In the genomic region with DNA sequence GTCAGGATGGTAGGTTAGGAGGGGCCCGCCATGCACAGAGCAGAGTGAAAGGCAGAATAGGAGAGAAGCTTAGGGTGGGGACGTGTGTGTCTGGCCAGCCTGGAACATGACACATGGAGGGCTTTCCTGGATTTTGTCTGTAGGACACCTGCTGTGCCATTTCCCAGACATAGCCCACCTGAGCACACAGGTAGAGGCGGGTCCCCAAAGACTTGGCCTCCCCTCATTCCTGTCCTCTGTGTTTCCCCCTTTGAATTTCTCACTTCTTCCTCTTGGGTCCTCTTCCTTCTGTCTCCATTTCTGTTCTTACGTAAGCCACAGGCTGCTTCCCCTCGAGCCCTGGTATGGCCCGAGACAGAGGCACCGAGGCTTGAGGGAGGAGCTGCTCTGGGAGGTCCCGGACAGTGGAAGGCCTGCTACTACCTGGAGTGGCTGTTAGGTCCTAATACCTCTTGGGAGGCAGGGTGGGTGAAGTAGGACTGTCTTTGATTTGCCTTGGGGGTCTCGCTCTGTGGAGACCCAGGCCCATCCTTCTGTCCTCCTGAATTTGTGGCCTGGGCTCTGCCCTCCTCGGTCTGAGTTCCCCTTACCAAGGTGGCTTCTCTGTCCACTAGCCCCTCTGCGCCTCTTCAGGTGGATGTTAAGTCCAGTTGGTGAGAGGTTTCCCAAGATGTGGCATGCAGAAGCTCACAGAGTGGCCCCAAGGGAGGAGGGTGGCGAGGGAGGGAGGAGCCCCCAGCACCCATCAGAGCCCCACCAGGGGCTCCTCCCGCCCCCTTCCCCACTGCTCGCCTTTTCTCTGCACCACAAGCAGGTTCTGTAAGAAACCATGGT, we compare ENCODE assay signal across 10 cellular contexts. TPM values are rescaled to one million over a fixed set of nuclear protein-coding genes. Genes with fewer than 3 reads are reported as not detected.
A peak's percentile ranks its signal among the peaks of the same experiment; 100 is the strongest.
DNase-seq lines count a peak whose midpoint lies in the region; ATAC-seq, FAIRE-seq and TF ChIP-seq lines count a peak whose summit lies in the region.
"Had no signal": no experiment of that assay in that cellular context is flagged by ENCODE, and none has a peak within 500 bp of the region (broad histone marks: within the 10 kb centered on the region; RNA-seq: fewer than 3 reads in every experiment).

No MANE protein-coding gene starts in this region.

- H3K9me3 ChIP-seq in BLaER1 (no peaks in the 10 kb centered on the region), MM.1S (replicated peaks; ENCODE audit: insufficient read depth, low read length) (no peaks in the 10 kb centered on the region), colonic mucosa (no peaks in the 10 kb centered on the region), neural cell (ENCODE audit: low read length) (no peaks in the 10 kb centered on the region)
- H3K9me3 ChIP-seq: vagina had no signal

- H3K27ac ChIP-seq in BLaER1, result peak overlapping the region; percentile 18; the same call in 1 of the 2 replicates
- peak overlapping the region; percentile 86 for H3K27ac ChIP-seq in MM.1S (ENCODE audit: low read length)
- peak overlapping the region; percentile 68 for H3K27ac ChIP-seq in colonic mucosa
- H3K27ac ChIP-seq in neural cell (ENCODE audit: low read length), result peak overlapping the region; percentile 61
- H3K27ac ChIP-seq: brain microvascular endothelial cell, vagina had no signal

- TF ChIP-seq POLR2A in GM12892 (IDR thresholded peaks at IDR 0.05; ENCODE audit: low read depth, low read length), result no peak

- no peak for TF ChIP-seq RAD21 in neural cell (conservative IDR thresholded peaks at IDR 0.05)

- peaks cover 48% of the 10 kb centered on the region for H3K4me1 ChIP-seq in BLaER1
- peaks cover 66% of the 10 kb centered on the region for H3K4me1 ChIP-seq in MM.1S (ENCODE audit: low read length)
- H3K4me1 ChIP-seq in colonic mucosa, result peaks cover 19% of the 10 kb centered on the region

- peaks cover 52% of the 10 kb centered on the region for H3K36me3 ChIP-seq in BLaER1
- no peaks in the 10 kb centered on the region for H3K36me3 ChIP-seq in MM.1S (replicated peaks; ENCODE audit: insufficient read depth, low read length)
- no peaks in the 10 kb centered on the region for H3K36me3 ChIP-seq in colonic mucosa
- no peaks in the 10 kb centered on the region for H3K36me3 ChIP-seq in neural cell (ENCODE audit: insufficient read depth, low read length)
- H3K36me3 ChIP-seq: brain microvascular endothelial cell, vagina had no signal

- no peaks in the 10 kb centered on the region for H3K9me2 ChIP-seq in MM.1S (replicated peaks; ENCODE audit: insufficient read depth, low read length)
- no peaks in the 10 kb centered on the region for H3K9me2 ChIP-seq in neural cell (ENCODE audit: insufficient read depth, low read length)

- no peak for TF ChIP-seq CTCF in MM.1S (IDR thresholded peaks at IDR 0.05; ENCODE audit: low read length)
- TF ChIP-seq CTCF in colonic mucosa (IDR thresholded peaks at IDR 0.05), result no peak
- TF ChIP-seq CTCF in neural cell (IDR thresholded peaks at IDR 0.05; ENCODE audit: poor library complexity, severe bottlenecking), result no peak

- H4K20me1 ChIP-seq in BLaER1 (peaks cover 37% of the 10 kb centered on the region), MM.1S (ENCODE audit: insufficient read depth, low read length) (no peaks in the 10 kb centered on the region), neural cell (ENCODE audit: insufficient read depth) (no peaks in the 10 kb centered on the region)

- TF ChIP-seq EP300 in neural cell (conservative IDR thresholded peaks at IDR 0.05; ENCODE audit: poor library complexity, severe bottlenecking), result no peak

- H3K79me2 ChIP-seq in MM.1S (ENCODE audit: low read length) (peaks cover 57% of the 10 kb centered on the region), neural cell (replicated peaks; ENCODE audit: insufficient read depth, low read length) (peaks cover 55% of the 10 kb centered on the region)

- peak overlapping the region; percentile 44 for H3K4me2 ChIP-seq in BLaER1
- H3K4me2 ChIP-seq in MM.1S (ENCODE audit: low read depth, low read length), result peak overlapping the region; percentile 93
- H3K4me2 ChIP-seq in neural cell (ENCODE audit: low read length), result peak overlapping the region; percentile 30

- H3F3A ChIP-seq in MM.1S (ENCODE audit: insufficient read depth, low read length) (peaks cover 53% of the 10 kb centered on the region), neural cell (ENCODE audit: insufficient read depth, low read length, poor library complexity, severe bottlenecking) (no peaks in the 10 kb centered on the region)

- intact Hi-C loops in colonic mucosa (cut with DNase I), result no loop called here

- no peak overlapping the region; the same call in 1 of the 2 replicates for H3K9ac ChIP-seq in BLaER1
- peak overlapping the region; percentile 49; the same call in 1 of the 2 replicates for H3K9ac ChIP-seq in MM.1S (ENCODE audit: low read length)
- peak overlapping the region; percentile 50 to 82 for H3K9ac ChIP-seq in colonic mucosa (ENCODE audit: low read depth in 2 of 2, low read length in 2 of 2)
- H3K9ac ChIP-seq in neural cell (ENCODE audit: low read length), result peak overlapping the region; percentile 51

- ATAC-seq in GM18907 (IDR thresholded peaks at IDR 0.05; ENCODE audit: unreplicated experiment), result no peak

- H3K4me3 ChIP-seq in BLaER1 (no peak overlapping the region), MM.1S (ENCODE audit: low read length) (no peak overlapping the region), colonic mucosa (no peak overlapping the region), neural cell (ENCODE audit: low read length) (peak overlapping the region; percentile 54)
- H3K4me3 ChIP-seq: vagina had no signal

- FAIRE-seq in GM12892 (lab: Jason Lieb, UNC), result no peak

- no peak for DNase-seq in MM.1S
- no peak for DNase-seq in colonic mucosa
- no peak for DNase-seq in occipital lobe (lab: John Stamatoyannopoulos, UW)
- DNase-seq in GM12892 (ENCODE audit: insufficient read length), result no peak
- DNase-seq in foreskin melanocyte, result no peak
- DNase-seq: brain microvascular endothelial cell had no signal

- H2AFZ ChIP-seq in MM.1S (ENCODE audit: low read length), result no peak overlapping the region
- H2AFZ ChIP-seq in neural cell (ENCODE audit: low read depth, low read length), result no peak overlapping the region

- H3K27me3 ChIP-seq in BLaER1, result no peaks in the 10 kb centered on the region
- no peaks in the 10 kb centered on the region for H3K27me3 ChIP-seq in MM.1S (replicated peaks; ENCODE audit: insufficient read depth, low read length)
- H3K27me3 ChIP-seq in colonic mucosa, result no peaks in the 10 kb centered on the region
- H3K27me3 ChIP-seq in neural cell (ENCODE audit: insufficient read depth, low read depth, low read length), result no peaks in the 10 kb centered on the region
- H3K27me3 ChIP-seq: brain microvascular endothelial cell, vagina had no signal

TF ChIP-seq in neural cell, 6 proteins besides CTCF, POLR2A, EP300 and RAD21:
- TF ChIP-seq, protein P1, sequence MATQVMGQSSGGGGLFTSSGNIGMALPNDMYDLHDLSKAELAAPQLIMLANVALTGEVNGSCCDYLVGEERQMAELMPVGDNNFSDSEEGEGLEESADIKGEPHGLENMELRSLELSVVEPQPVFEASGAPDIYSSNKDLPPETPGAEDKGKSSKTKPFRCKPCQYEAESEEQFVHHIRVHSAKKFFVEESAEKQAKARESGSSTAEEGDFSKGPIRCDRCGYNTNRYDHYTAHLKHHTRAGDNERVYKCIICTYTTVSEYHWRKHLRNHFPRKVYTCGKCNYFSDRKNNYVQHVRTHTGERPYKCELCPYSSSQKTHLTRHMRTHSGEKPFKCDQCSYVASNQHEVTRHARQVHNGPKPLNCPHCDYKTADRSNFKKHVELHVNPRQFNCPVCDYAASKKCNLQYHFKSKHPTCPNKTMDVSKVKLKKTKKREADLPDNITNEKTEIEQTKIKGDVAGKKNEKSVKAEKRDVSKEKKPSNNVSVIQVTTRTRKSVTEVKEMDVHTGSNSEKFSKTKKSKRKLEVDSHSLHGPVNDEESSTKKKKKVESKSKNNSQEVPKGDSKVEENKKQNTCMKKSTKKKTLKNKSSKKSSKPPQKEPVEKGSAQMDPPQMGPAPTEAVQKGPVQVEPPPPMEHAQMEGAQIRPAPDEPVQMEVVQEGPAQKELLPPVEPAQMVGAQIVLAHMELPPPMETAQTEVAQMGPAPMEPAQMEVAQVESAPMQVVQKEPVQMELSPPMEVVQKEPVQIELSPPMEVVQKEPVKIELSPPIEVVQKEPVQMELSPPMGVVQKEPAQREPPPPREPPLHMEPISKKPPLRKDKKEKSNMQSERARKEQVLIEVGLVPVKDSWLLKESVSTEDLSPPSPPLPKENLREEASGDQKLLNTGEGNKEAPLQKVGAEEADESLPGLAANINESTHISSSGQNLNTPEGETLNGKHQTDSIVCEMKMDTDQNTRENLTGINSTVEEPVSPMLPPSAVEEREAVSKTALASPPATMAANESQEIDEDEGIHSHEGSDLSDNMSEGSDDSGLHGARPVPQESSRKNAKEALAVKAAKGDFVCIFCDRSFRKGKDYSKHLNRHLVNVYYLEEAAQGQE (IDR thresholded peaks at IDR 0.05; ENCODE audit: borderline replicate concordance), result no peak
- TF ChIP-seq POLR2AphosphoS5 (IDR thresholded peaks at IDR 0.05) (no peak), SMC3 (conservative IDR thresholded peaks at IDR 0.05; ENCODE audit: poor library complexity) (no peak), EZH2 (IDR thresholded peaks at IDR 0.05; ENCODE audit: borderline replicate concordance, insufficient read depth, low read length, poor library complexity, severe bottlenecking) (no peak), TAF1 (IDR thresholded peaks at IDR 0.05; ENCODE audit: low read depth) (no peak), MXI1 (conservative IDR thresholded peaks at IDR 0.05; ENCODE audit: poor library complexity, severe bottlenecking) (no peak)

RNA-seq across cellular contexts. Expression of gene ZNF775, which starts 5.5 kb away (rescaled TPM):
- total RNA-seq in colonic mucosa (10 to 100 TPM; 11.0 to 11.3 TPM), occipital lobe (10.6 TPM)
- 16.8 and 24.9 TPM in 2 replicates for polyA plus RNA-seq in neural cell
- polyA minus RNA-seq in neural cell, result 22.9 and 28.5 TPM in 2 replicates
- 4.2 TPM for polyA plus RNA-seq in GM12892 (2012; ENCODE audit: missing spikeins)

RNA-seq across cellular contexts. Expression of gene REPIN1, which starts 16.0 kb away (rescaled TPM):
- total RNA-seq in colonic mucosa, result 100 to 1,000 TPM; 189 to 304 TPM
- polyA plus RNA-seq in neural cell, result 95.5 and 127 TPM in 2 replicates
- 69.5 and 85.0 TPM in 2 replicates for polyA minus RNA-seq in neural cell
- total RNA-seq in occipital lobe, result 26.8 TPM
- polyA plus RNA-seq in GM12892 (2012; ENCODE audit: missing spikeins), result 46.6 TPM

RNA-seq across cellular contexts. Expression of gene RARRES2, which starts 43.2 kb away (rescaled TPM):
- 100 to 1,000 TPM in 1 of 2 donors, 10 to 100 TPM in 1; 86.7 to 122 TPM for total RNA-seq in colonic mucosa
- polyA plus RNA-seq in neural cell, result 0.71 TPM in 1 of 2 replicates, not detected in the other
- polyA minus RNA-seq in neural cell, result not detected in 2 replicates
- 6.2 TPM for total RNA-seq in occipital lobe
- polyA plus RNA-seq in GM12892 (2012; ENCODE audit: missing spikeins), result 0.98 TPM

Comparison
In these comparisons a context has a peak if more than half of its experiments do, and no peak if none do; other contexts are left out.
1. H3K27ac ChIP-seq: peak in every context shown above with its lines; median percentile 86 in MM.1S; 68 in colonic mucosa; 61 in neural cell; 18 in BLaER1.
2. H3K4me2 ChIP-seq: peak in every context shown above with its lines; median percentile 93 in MM.1S; 44 in BLaER1; 30 in neural cell.
3. RNA of gene RARRES2, which starts 43.2 kb away (total RNA-seq): 86.7 to 122 TPM in colonic mucosa; 6.2 TPM in occipital lobe (single experiment); every median in the first group is over 10 times any median in the second.